In genomic region chr17:74212262-74212912, GRCh38 we compare ENCODE assay signal across 8 cellular contexts. TPM values are rescaled to one million over a fixed set of nuclear protein-coding genes. Genes with fewer than 3 reads are reported as not detected.
DNase-seq lines count a peak whose midpoint lies in the region; ATAC-seq and TF ChIP-seq lines count a peak whose summit lies in the region.

No MANE protein-coding gene starts in this region.

- H4K20me1 ChIP-seq in KMS-11 (ENCODE audit: insufficient read depth): peaks cover 13% of the 10 kb centered on the region

- H3K9ac ChIP-seq in KMS-11: peak overlapping the region; percentile 35; the same call in 1 of the 2 replicates
- H3K9ac ChIP-seq in iPS-15b (ENCODE audit: low read depth, low read length): peak overlapping the region; percentile 37

- H3K27ac ChIP-seq in KMS-11 (peak overlapping the region; percentile 50; the same call in 1 of the 2 replicates), adipose tissue (ENCODE audit: low read depth, low read length) (peak overlapping the region; percentile 35)

- H3K4me3 ChIP-seq in KMS-11 (IDR thresholded peaks at IDR 0.05; ENCODE audit: insufficient read depth, low read depth, low read length) (no peak overlapping the region), iPS-15b (ENCODE audit: low read depth, low read length) (peak overlapping the region; percentile 54)

- ATAC-seq in GM19351 (IDR thresholded peaks at IDR 0.05; ENCODE audit: unreplicated experiment): peak; percentile 7
- ATAC-seq in GM19463 (IDR thresholded peaks at IDR 0.05; ENCODE audit: unreplicated experiment): no peak
- ATAC-seq in omental fat pad (ENCODE audit: low FRiP score): no peak

- peak overlapping the region; percentile 90 for H3K4me2 ChIP-seq in KMS-11

- H3K36me3 ChIP-seq in KMS-11 (ENCODE audit: insufficient read depth): peaks cover 18% of the 10 kb centered on the region; the same call in 1 of the 2 replicates
- peaks cover 25% of the 10 kb centered on the region for H3K36me3 ChIP-seq in iPS-15b (ENCODE audit: control insufficient read depth, insufficient read depth, low read length)

- H3K79me2 ChIP-seq in KMS-11 (ENCODE audit: insufficient read depth, low read depth): peaks cover 13% of the 10 kb centered on the region; the same call in 1 of the 2 replicates

- no peak for TF ChIP-seq CTCF in KMS-11 (conservative IDR thresholded peaks at IDR 0.05; ENCODE audit: low read depth, low read length)
- no peak for TF ChIP-seq CTCF in omental fat pad (IDR thresholded peaks at IDR 0.05)

- peak; percentile 13 for DNase-seq in stimulated activated CD8-positive, alpha-beta memory T cell treated with anti-CD3 and anti-CD28 coated beads, Interleukin-15, amount 100 ng/mL, for 24 hours (ENCODE audit: low read depth)
- no peak for DNase-seq in HT-29 (ENCODE audit: low spot score)
- DNase-seq in omental fat pad (ENCODE audit: low spot score): no peak

- 2 to 4% (median 2%) methylated on average over 42 to 44 of the region's 44 CpGs for WGBS in adipose tissue, 3 donors

- peak overlapping the region; percentile 85 for H2AFZ ChIP-seq in KMS-11 (ENCODE audit: low read depth)

- H3K4me1 ChIP-seq in KMS-11 (ENCODE audit: low read depth, poor library complexity, severe bottlenecking) (peaks cover 30% of the 10 kb centered on the region), iPS-15b (ENCODE audit: control insufficient read depth, insufficient read depth, low read length) (peaks cover 18% of the 10 kb centered on the region)

- H3K27me3 ChIP-seq in KMS-11 (ENCODE audit: insufficient read depth, low read depth) (no peaks in the 10 kb centered on the region), iPS-15b (ENCODE audit: control insufficient read depth, insufficient read depth, low read length) (peaks cover 5% of the 10 kb centered on the region)

- H3K9me3 ChIP-seq in iPS-15b (ENCODE audit: control insufficient read depth, insufficient read depth, low read length): no peaks in the 10 kb centered on the region

RNA-seq across cellular contexts. Expression of gene TTYH2, which starts 1.0 kb away (rescaled TPM):
- 1 to 10 TPM; 3.1 to 4.9 (median 3.7) TPM for polyA plus RNA-seq in adipose tissue
- 0.05 and 0.33 TPM in 2 replicates for total RNA-seq in HT-29 (2014; rRNA removed; shearing (Covaris generic))
- total RNA-seq in omental fat pad: 1 to 10 TPM; 5.9 to 9.0 (median 7.9) TPM

RNA-seq across cellular contexts. Expression of gene RPL38, which starts 8.9 kb away (rescaled TPM):
- 1,000 to 10,000 TPM in 2 of 3 donors, 100 to 1,000 TPM in 1; 848 to 2,297 (median 1,605) TPM for polyA plus RNA-seq in adipose tissue
- total RNA-seq in HT-29 (2014; rRNA removed; shearing (Covaris generic)): 1,500 and 1,729 TPM in 2 replicates
- total RNA-seq in omental fat pad: 100 to 1,000 TPM; 333 to 392 (median 362) TPM
